1 cellular context compared by ENCODE assay signal in genomic region chr6:90285611-90286381, GRCh38.
TF ChIP-seq lines count a peak whose summit lies in the region.

No MANE protein-coding gene starts in this region.

TF ChIP-seq in K562, 482 proteins besides CTCF, POLR2A, EP300 and RAD21 (continued from another document and continues in another):
- TF ChIP-seq PPARD (CRISPR knock-in tag; IDR thresholded peaks at IDR 0.05) (no peak), ZHX1 (conservative IDR thresholded peaks at IDR 0.05; ENCODE audit: low read length) (no peak), ZNF253 (CRISPR knock-in tag; conservative IDR thresholded peaks at IDR 0.05) (no peak), ZNF655 (CRISPR knock-in tag; IDR thresholded peaks at IDR 0.05) (no peak), ZNF79 (CRISPR knock-in tag; IDR thresholded peaks at IDR 0.05; ENCODE audit: low read depth) (no peak), ZNF165 (CRISPR knock-in tag; IDR thresholded peaks at IDR 0.05; ENCODE audit: borderline replicate concordance) (no peak), E2F5 (CRISPR knock-in tag; IDR thresholded peaks at IDR 0.05) (no peak), XRCC3 (IDR thresholded peaks at IDR 0.05) (no peak), ZNF668 (CRISPR knock-in tag; IDR thresholded peaks at IDR 0.05) (no peak), KDM5B (IDR thresholded peaks at IDR 0.05; ENCODE audit: insufficient replicate concordance, low read depth, low read length) (no peak), MNT (conservative IDR thresholded peaks at IDR 0.05) (peak; percentile 26 to 50; a peak in 1 of 4 replicates), HNRNPL (IDR thresholded peaks at IDR 0.05; ENCODE audit: low read depth, low read length) (no peak), ZBTB1 (CRISPR knock-in tag; IDR thresholded peaks at IDR 0.05; ENCODE audit: borderline replicate concordance, low read depth) (no peak), MTA1 (IDR thresholded peaks at IDR 0.05; ENCODE audit: borderline replicate concordance) (no peak), ZNF347 (CRISPR knock-in tag; IDR thresholded peaks at IDR 0.05; ENCODE audit: low read depth) (no peak), ZNF277 (CRISPR knock-in tag; IDR thresholded peaks at IDR 0.05; ENCODE audit: borderline replicate concordance) (no peak), ZNF121 (CRISPR knock-in tag; conservative IDR thresholded peaks at IDR 0.05) (no peak), BDP1 (IDR thresholded peaks at IDR 0.05; ENCODE audit: insufficient read depth, insufficient read length) (no peak), TFAM (CRISPR knock-in tag; conservative IDR thresholded peaks at IDR 0.05) (no peak), NFIX (CRISPR knock-in tag; IDR thresholded peaks at IDR 0.05; ENCODE audit: low read depth) (no peak), GATAD2B (IDR thresholded peaks at IDR 0.05; ENCODE audit: borderline replicate concordance) (no peak), DIDO1 (tag; IDR thresholded peaks at IDR 0.05; ENCODE audit: low read depth) (no peak), SLC30A9 (CRISPR knock-in tag; IDR thresholded peaks at IDR 0.05) (no peak), ATF4 (CRISPR knock-in tag; IDR thresholded peaks at IDR 0.05) (no peak), NR0B1 (IDR thresholded peaks at IDR 0.05; ENCODE audit: partially characterized antibody) (no peak), WHSC1 (IDR thresholded peaks at IDR 0.05; ENCODE audit: low read length) (no peak), USF1 (CRISPR knock-in tag; IDR thresholded peaks at IDR 0.05) (no peak), NFIC (IDR thresholded peaks at IDR 0.05) (no peak), RREB1 (CRISPR knock-in tag; IDR thresholded peaks at IDR 0.05) (no peak), PCBP1 (IDR thresholded peaks at IDR 0.05; ENCODE audit: low read depth, low read length, poor library complexity, severe bottlenecking) (no peak), SMARCE1 (IDR thresholded peaks at IDR 0.05) (peak; percentile 63; the same call in 1 of the 2 replicates), YBX1 (IDR thresholded peaks at IDR 0.05) (no peak), BCLAF1 (IDR thresholded peaks at IDR 0.05; ENCODE audit: borderline replicate concordance in 1 of 2, control insufficient read depth in 1 of 2, low read depth in 2 of 2, low read length in 1 of 2) (no peak), GTF2B (IDR thresholded peaks at IDR 0.05; ENCODE audit: extremely low read depth, insufficient read length) (no peak)
